ENCODE assay signal across 8 cellular contexts in genomic region chr3:177359601-177360357, GRCh38.
A peak's percentile ranks its signal among the peaks of the same experiment; 100 is the strongest.
DNase-seq lines count a peak whose midpoint lies in the region; ATAC-seq, FAIRE-seq and TF ChIP-seq lines count a peak whose summit lies in the region.

No MANE protein-coding gene starts in this region.

- H3K36me3 ChIP-seq in OCI-LY1 (ENCODE audit: insufficient read depth, low read length) = no peaks in the 10 kb centered on the region

- H3F3A ChIP-seq in OCI-LY1 (ENCODE audit: insufficient read depth, low read length) = peaks cover 6% of the 10 kb centered on the region; the same call in 1 of the 2 replicates

- DNase-seq in D721Med (ENCODE audit: insufficient read length, low spot score) (peak; percentile 89), HuH-7 (ENCODE audit: low spot score) (peak; percentile 94), activated T-cell treated with anti-CD3 and anti-CD28 coated beads for 24 hours (ENCODE audit: low read depth) (peak; percentile 93), epidermal melanocyte (ENCODE audit: insufficient read length, low spot score) (peak; percentile 94)
- peak; percentile 90 to 92 for DNase-seq in stimulated activated CD8-positive, alpha-beta memory T cell treated with anti-CD3 and anti-CD28 coated beads, Interleukin-2, amount 100 ng/mL, for 48 hours (ENCODE audit: low read depth in 2 of 2)

- H3K27me3 ChIP-seq in OCI-LY1 (ENCODE audit: insufficient read depth, low read length) (no peaks in the 10 kb centered on the region), mononuclear cell (ENCODE audit: insufficient read depth, low read length) (no peaks in the 10 kb centered on the region)

- peak overlapping the region; percentile 76 for H3K9ac ChIP-seq in OCI-LY1 (ENCODE audit: low read length)

- H3K9me3 ChIP-seq in OCI-LY1 (ENCODE audit: low read length) (no peaks in the 10 kb centered on the region), mononuclear cell (ENCODE audit: low read depth, low read length) (no peaks in the 10 kb centered on the region)

- no peak for FAIRE-seq in D721Med (lab: Jason Lieb, UNC)

- peak; percentile 73 for ATAC-seq in GM21526 (IDR thresholded peaks at IDR 0.05; ENCODE audit: low FRiP score, unreplicated experiment)

- H3K9me2 ChIP-seq in OCI-LY1 (ENCODE audit: low read depth, low read length) = no peaks in the 10 kb centered on the region

- TF ChIP-seq CTCF in D721Med (IDR thresholded peaks at IDR 0.05; ENCODE audit: insufficient read depth, missing control alignments) (peak; percentile 11), OCI-LY1 (IDR thresholded peaks at IDR 0.05; ENCODE audit: low read length) (peak; percentile 26; the same call in 1 of the 2 replicates)

- peaks cover 65% of the 10 kb centered on the region for H3K4me1 ChIP-seq in OCI-LY1 (ENCODE audit: insufficient read depth, low read length, severe bottlenecking)
- H3K4me1 ChIP-seq in mononuclear cell (ENCODE audit: insufficient read depth, low read length) = peaks cover 54% of the 10 kb centered on the region

- peak overlapping the region; percentile 97 for H3K27ac ChIP-seq in OCI-LY1 (ENCODE audit: low read depth, low read length, poor library complexity, severe bottlenecking)

- H3K79me2 ChIP-seq in OCI-LY1 (ENCODE audit: insufficient read depth, low read length) = no peaks in the 10 kb centered on the region

- H3K4me3 ChIP-seq in OCI-LY1 (ENCODE audit: low read depth, low read length, poor library complexity, severe bottlenecking) (peak overlapping the region; percentile 53), mononuclear cell (ENCODE audit: low read length) (peak overlapping the region; percentile 38)

- H4K20me1 ChIP-seq in OCI-LY1 (ENCODE audit: insufficient read depth, low read length) = no peaks in the 10 kb centered on the region

- no peak overlapping the region for H2AFZ ChIP-seq in OCI-LY1 (ENCODE audit: low read length)

- H3K4me2 ChIP-seq in OCI-LY1 (ENCODE audit: low read length) = peak overlapping the region; percentile 77

Comparison
In these comparisons a context has a peak if more than half of its experiments do, and no peak if none do; other contexts are left out.
1. Peak in every context shown above with its lines: DNase-seq, ATAC-seq, H3K4me3 ChIP-seq and H3K27ac ChIP-seq.